In genomic region chr1:46801323-46802055, GRCh38 we compare ENCODE assay signal across 16 cellular contexts. TPM values are rescaled to one million over a fixed set of nuclear protein-coding genes. Genes with fewer than 3 reads are reported as not detected.
"Had no signal": no experiment of that assay in that cellular context is flagged by ENCODE, and none has a peak within 500 bp of the region (broad histone marks: within the 10 kb centered on the region; RNA-seq: fewer than 3 reads in every experiment).

No MANE protein-coding gene starts in this region.

- H3K9me3 Mint-ChIP-seq: activated naive CD4-positive, alpha-beta T cell treated with anti-CD3 and anti-CD28 coated beads, Interleukin-2, amount 10 ng/mL, durations not matched to agents 7 days and 5 days; activated T-helper 17 cell treated with anti-CD3 and anti-CD28 coated beads, Interleukin-2, amount 50 U/mL, for 72 hours had no signal

- H3K4me3 ChIP-seq: hepatocyte, SK-N-MC had no signal

- H3K4me1 Mint-ChIP-seq: activated naive CD4-positive, alpha-beta T cell treated with anti-CD3 and anti-CD28 coated beads, Interleukin-2, amount 10 ng/mL, durations not matched to agents 7 days and 5 days; activated T-helper 17 cell treated with anti-CD3 and anti-CD28 coated beads, Interleukin-2, amount 50 U/mL, for 72 hours; nephron progenitor cell had no signal

- H3K4me3 Mint-ChIP-seq: activated CD8-positive, alpha-beta T cell treated with anti-CD3 and anti-CD28 coated beads, Interleukin-2, amount 10 ng/mL, durations not matched to agents 7 days and 5 days; activated naive CD4-positive, alpha-beta T cell treated with anti-CD3 and anti-CD28 coated beads, Interleukin-2, amount 10 ng/mL, durations not matched to agents 7 days and 5 days; activated T-helper 17 cell treated with anti-CD3 and anti-CD28 coated beads, Interleukin-2, amount 50 U/mL, for 72 hours; nephron progenitor cell had no signal

- H3K27me3 ChIP-seq: hepatocyte had no signal

- H3K79me2 ChIP-seq: hepatocyte had no signal

- H3K4me2 ChIP-seq: hepatocyte had no signal

- H3K36me3 Mint-ChIP-seq: activated naive CD4-positive, alpha-beta T cell treated with anti-CD3 and anti-CD28 coated beads, Interleukin-2, amount 10 ng/mL, durations not matched to agents 7 days and 5 days had no signal

- ATAC-seq: activated CD8-positive, alpha-beta T cell treated with anti-CD3 and anti-CD28 coated beads, Interleukin-2, amount 10 ng/mL, durations not matched to agents 7 days and 5 days; activated T-helper 17 cell treated with anti-CD3 and anti-CD28 coated beads, Interleukin-2, amount 50 U/mL, for 72 hours had no signal

- H2AFZ ChIP-seq: hepatocyte had no signal

- DNase-seq: activated CD8-positive, alpha-beta T cell treated with anti-CD3 and anti-CD28 coated beads, Interleukin-2, amount 10 ng/mL, durations not matched to agents 7 days and 5 days; activated naive CD4-positive, alpha-beta T cell treated with anti-CD3 and anti-CD28 coated beads, Interleukin-2, amount 10 ng/mL, durations not matched to agents 7 days and 5 days; effector CD4-positive, alpha-beta T cell; mesenchymal stem cell; nephron progenitor cell; stimulated activated CD4-positive, alpha-beta T cell treated with anti-CD3 and anti-CD28 coated beads, Interleukin-12 subunit alpha, Interleukin-12 subunit beta, amount 100 ng/mL, for 4 hours; stimulated activated naive CD4-positive, alpha-beta T cell; T-helper 1 cell had no signal

- H3K27ac Mint-ChIP-seq: activated CD8-positive, alpha-beta T cell treated with anti-CD3 and anti-CD28 coated beads, Interleukin-2, amount 10 ng/mL, durations not matched to agents 7 days and 5 days; activated naive CD4-positive, alpha-beta T cell treated with anti-CD3 and anti-CD28 coated beads, Interleukin-2, amount 10 ng/mL, durations not matched to agents 7 days and 5 days; activated T-helper 17 cell treated with anti-CD3 and anti-CD28 coated beads, Interleukin-2, amount 50 U/mL, for 72 hours; nephron progenitor cell had no signal

- H3K27ac ChIP-seq: hepatocyte, SK-N-MC, VCaP had no signal

RNA-seq across cellular contexts. Expression of gene CYP4B1, which starts 2.6 kb away (rescaled TPM):
- total RNA-seq: activated CD8-positive, alpha-beta T cell treated with anti-CD3 and anti-CD28 coated beads, Interleukin-2, amount 10 ng/mL, durations not matched to agents 7 days and 5 days; cardiac septum; endothelial cell of umbilical vein; kidney epithelial cell; osteoblast had no signal
- polyA plus RNA-seq: endothelial cell of umbilical vein had no signal
